In genomic region chr15:70140543-70141375, GRCh38 we compare ENCODE assay signal across 8 cellular contexts.
DNase-seq lines count a peak whose midpoint lies in the region; ATAC-seq lines count a peak whose summit lies in the region.

No MANE protein-coding gene starts in this region.

- no peaks in the 10 kb centered on the region for H3K36me3 Mint-ChIP-seq in activated T-cell treated with anti-CD3 and anti-CD28 coated beads, Interleukin-2, amount 50 U/mL, for 24 hours (ENCODE audit: low read depth)
- peaks cover 0 to 2% of the 10 kb centered on the region in 2 donors for H3K36me3 Mint-ChIP-seq in stimulated activated naive B cell treated with anti-CD40 and anti-IgM and Interleukin-4, amounts not matched to agents 10 μg/mL and 1 μg/mL and 100 μg/mL, for 72 hours

- peak; percentile 53 to 56 for ATAC-seq in stimulated activated naive B cell treated with anti-CD40 and anti-IgM and Interleukin-4, amounts not matched to agents 10 μg/mL and 1 μg/mL and 100 μg/mL, for 72 hours (replicated peaks)
- ATAC-seq in HG03439 (IDR thresholded peaks at IDR 0.05; ENCODE audit: unreplicated experiment) (no peak), GM21529 (IDR thresholded peaks at IDR 0.05; ENCODE audit: unreplicated experiment) (no peak), HG02610 (IDR thresholded peaks at IDR 0.05; ENCODE audit: unreplicated experiment) (no peak)

- H3K4me1 Mint-ChIP-seq in activated T-cell treated with anti-CD3 and anti-CD28 coated beads, Interleukin-2, amount 50 U/mL, for 24 hours (ENCODE audit: low read depth): peaks cover 33% of the 10 kb centered on the region
- H3K4me1 Mint-ChIP-seq in stimulated activated naive B cell treated with anti-CD40 and anti-IgM and Interleukin-4, amounts not matched to agents 10 μg/mL and 1 μg/mL and 100 μg/mL, for 72 hours: peaks cover 30 to 34% of the 10 kb centered on the region in 2 donors

- peak; percentile 92 for DNase-seq in DMS53 (lab: John Stamatoyannopoulos, UW)
- DNase-seq in KG1 (lab: John Stamatoyannopoulos, UW): peak; percentile 23
- no peak for DNase-seq in activated T-cell treated with anti-CD3 and anti-CD28 coated beads, Interleukin-2, amount 50 U/mL, for 24 hours
- DNase-seq in iPS DF 19.7 (ENCODE audit: low read depth, low spot score): peak; percentile 52
- peak; percentile 12 for DNase-seq in stimulated activated naive B cell treated with anti-CD40 and anti-IgM and Interleukin-4, amounts not matched to agents 10 μg/mL and 1 μg/mL and 100 μg/mL, for 72 hours

- peaks cover 36% of the 10 kb centered on the region for H3K27me3 Mint-ChIP-seq in activated T-cell treated with anti-CD3 and anti-CD28 coated beads, Interleukin-2, amount 50 U/mL, for 24 hours
- H3K27me3 Mint-ChIP-seq in stimulated activated naive B cell treated with anti-CD40 and anti-IgM and Interleukin-4, amounts not matched to agents 10 μg/mL and 1 μg/mL and 100 μg/mL, for 72 hours: peaks cover 36 to 52% of the 10 kb centered on the region in 2 donors

- peak overlapping the region; percentile 27 for H3K4me3 Mint-ChIP-seq in activated T-cell treated with anti-CD3 and anti-CD28 coated beads, Interleukin-2, amount 50 U/mL, for 24 hours
- H3K4me3 Mint-ChIP-seq in stimulated activated naive B cell treated with anti-CD40 and anti-IgM and Interleukin-4, amounts not matched to agents 10 μg/mL and 1 μg/mL and 100 μg/mL, for 72 hours: peak overlapping the region; percentile 32 to 68

- H3K9me3 Mint-ChIP-seq in activated T-cell treated with anti-CD3 and anti-CD28 coated beads, Interleukin-2, amount 50 U/mL, for 24 hours: no peaks in the 10 kb centered on the region
- H3K9me3 Mint-ChIP-seq in stimulated activated naive B cell treated with anti-CD40 and anti-IgM and Interleukin-4, amounts not matched to agents 10 μg/mL and 1 μg/mL and 100 μg/mL, for 72 hours: peaks cover 0 to 5% of the 10 kb centered on the region in 2 donors

- H3K27ac Mint-ChIP-seq in activated T-cell treated with anti-CD3 and anti-CD28 coated beads, Interleukin-2, amount 50 U/mL, for 24 hours: peak overlapping the region; percentile 39
- H3K27ac Mint-ChIP-seq in stimulated activated naive B cell treated with anti-CD40 and anti-IgM and Interleukin-4, amounts not matched to agents 10 μg/mL and 1 μg/mL and 100 μg/mL, for 72 hours: peak overlapping the region; percentile 72

Comparison
In these comparisons a context has a peak if more than half of its experiments do, and no peak if none do; other contexts are left out.
1. ATAC-seq: peak in stimulated activated naive B cell treated with anti-CD40 and anti-IgM and Interleukin-4, amounts not matched to agents 10 μg/mL and 1 μg/mL and 100 μg/mL, for 72 hours (2 of 2); none in HG03439 (single experiment), GM21529 (single experiment) and HG02610 (single experiment).